In genomic region chr4:6767725-6768538, GRCh38 we compare ENCODE assay signal across 14 cellular contexts. TPM values are rescaled to one million over a fixed set of nuclear protein-coding genes. Genes with fewer than 3 reads are reported as not detected.
A peak's percentile ranks its signal among the peaks of the same experiment; 100 is the strongest.
DNase-seq lines count a peak whose midpoint lies in the region; TF ChIP-seq lines count a peak whose summit lies in the region.
"Had no signal": no experiment of that assay in that cellular context is flagged by ENCODE, and none has a peak within 500 bp of the region (broad histone marks: within the 10 kb centered on the region; RNA-seq: fewer than 3 reads in every experiment).

No MANE protein-coding gene starts in this region.

- H3K4me1 ChIP-seq in BLaER1 treated with 17β-estradiol and CSF1 and Interleukin-3, amounts not matched to agents 10 nM and 100 nM, result peaks cover 24 to 40% (median 32%) of the 10 kb centered on the region in 10 experiments
- H3K4me1 ChIP-seq in duodenal mucosa (ENCODE audit: control insufficient read depth in 1 of 2, insufficient read depth in 2 of 2, low read length in 2 of 2) (peaks cover 55 to 63% of the 10 kb centered on the region in 2 donors), HAP-1 (no peaks in the 10 kb centered on the region)

- H3K27ac ChIP-seq in BLaER1 treated with 17β-estradiol and CSF1 and Interleukin-3, amounts not matched to agents 10 nM and 100 nM, result peak overlapping the region; percentile 46 to 73 (median 63); a peak in 19 of 22 replicates
- H3K27ac ChIP-seq in duodenal mucosa (ENCODE audit: low read depth, low read length), result no peak overlapping the region

- no peaks in the 10 kb centered on the region for H3K27me3 ChIP-seq in BLaER1 treated with 17β-estradiol and CSF1 and Interleukin-3, amounts not matched to agents 10 nM and 100 nM
- H3K27me3 ChIP-seq in duodenal mucosa (ENCODE audit: control insufficient read depth in 1 of 2, insufficient read depth in 2 of 2, low read length in 2 of 2) (no peaks in the 10 kb centered on the region), HAP-1 (ENCODE audit: low read depth) (no peaks in the 10 kb centered on the region)
- H3K27me3 ChIP-seq: heart right ventricle had no signal

- H3K27ac Mint-ChIP-seq in osteocyte (ENCODE audit: unreplicated experiment), result peak overlapping the region; percentile 47
- H3K27ac Mint-ChIP-seq: stimulated activated memory B cell treated with anti-CD40 and anti-IgM and Interleukin-4, amounts not matched to agents 10 μg/mL and 1 μg/mL and 100 μg/mL, for 72 hours had no signal

- no peak for TF ChIP-seq CTCF in osteocyte (IDR thresholded peaks at IDR 0.05)

- H3K4me3 ChIP-seq in BLaER1 treated with 17β-estradiol and CSF1 and Interleukin-3, amounts not matched to agents 10 nM and 100 nM, result no peak overlapping the region
- H3K4me3 ChIP-seq in duodenal mucosa (ENCODE audit: low read depth in 1 of 2, low read length in 2 of 2) (no peak overlapping the region), HAP-1 (no peak overlapping the region)
- H3K4me3 ChIP-seq: heart right ventricle had no signal

- H3K9me3 Mint-ChIP-seq in osteocyte (ENCODE audit: unreplicated experiment), result no peaks in the 10 kb centered on the region
- H3K9me3 Mint-ChIP-seq: stimulated activated memory B cell treated with anti-CD40 and anti-IgM and Interleukin-4, amounts not matched to agents 10 μg/mL and 1 μg/mL and 100 μg/mL, for 72 hours had no signal

- peak overlapping the region in 10 of 11 experiments; percentile 1 to 68 (median 44); a peak in 13 of 22 replicates for H3K9ac ChIP-seq in BLaER1 treated with 17β-estradiol and CSF1 and Interleukin-3, amounts not matched to agents 10 nM and 100 nM
- peak overlapping the region; percentile 38 to 42 for H3K9ac ChIP-seq in duodenal mucosa (ENCODE audit: low read depth in 1 of 2, low read length in 2 of 2)

- no peaks in the 10 kb centered on the region for H3K36me3 Mint-ChIP-seq in osteocyte (ENCODE audit: unreplicated experiment)
- H3K36me3 Mint-ChIP-seq: stimulated activated memory B cell treated with anti-CD40 and anti-IgM and Interleukin-4, amounts not matched to agents 10 μg/mL and 1 μg/mL and 100 μg/mL, for 72 hours had no signal

- peaks cover 32% of the 10 kb centered on the region for H3K4me1 Mint-ChIP-seq in osteocyte (ENCODE audit: unreplicated experiment)
- H3K4me1 Mint-ChIP-seq: stimulated activated memory B cell treated with anti-CD40 and anti-IgM and Interleukin-4, amounts not matched to agents 10 μg/mL and 1 μg/mL and 100 μg/mL, for 72 hours had no signal

- DNase-seq in NOMO-1 treated with DMSO at 0.1 percent for 48 hours (lab: John Stamatoyannopoulos, UW; ENCODE audit: unreplicated experiment), result peak; percentile 68
- no peak for DNase-seq in osteocyte (ENCODE audit: extremely low spot score, unreplicated experiment)
- no peak for DNase-seq in HAP-1 (ENCODE audit: low spot score in 2 of 2)
- no peak for DNase-seq in DMS 273 (lab: John Stamatoyannopoulos, UW; ENCODE audit: unreplicated experiment)
- no peak for DNase-seq in glomerular visceral epithelial cell (ENCODE audit: extremely low spot score)
- no peak for DNase-seq in stimulated activated CD4-positive, alpha-beta T cell treated with anti-CD3 and anti-CD28 coated beads, Interleukin-15, amount 100 ng/mL, for 24 hours
- DNase-seq: activated CD4-positive, alpha-beta T cell treated with anti-CD3 and anti-CD28 coated beads, Interleukin-2, amount 50 U/mL, for 4 hours; heart right ventricle; NCI-H1105; NCI-H345; stimulated activated CD4-positive, alpha-beta T cell treated with anti-CD3 and anti-CD28 coated beads, Interleukin-2, amount 100 ng/mL, for 48 hours had no signal

- no peaks in the 10 kb centered on the region for H3K9me3 ChIP-seq in BLaER1 treated with 17β-estradiol and CSF1 and Interleukin-3, amounts not matched to agents 10 nM and 100 nM (replicated peaks in 1 of 11)
- no peaks in the 10 kb centered on the region for H3K9me3 ChIP-seq in duodenal mucosa (ENCODE audit: control insufficient read depth in 1 of 2, low read length in 2 of 2)
- H3K9me3 ChIP-seq in HAP-1, result no peaks in the 10 kb centered on the region
- H3K9me3 ChIP-seq: heart right ventricle had no signal

- peaks cover 10% of the 10 kb centered on the region for H3K27me3 Mint-ChIP-seq in osteocyte (ENCODE audit: unreplicated experiment)

- no peaks in the 10 kb centered on the region for H3K36me3 ChIP-seq in BLaER1 treated with 17β-estradiol and CSF1 and Interleukin-3, amounts not matched to agents 10 nM and 100 nM
- no peaks in the 10 kb centered on the region for H3K36me3 ChIP-seq in duodenal mucosa (ENCODE audit: control insufficient read depth in 1 of 2, insufficient read depth in 2 of 2, low read length in 2 of 2)
- no peaks in the 10 kb centered on the region for H3K36me3 ChIP-seq in HAP-1 (replicated peaks)
- H3K36me3 ChIP-seq: heart right ventricle had no signal

- H4K20me1 ChIP-seq in BLaER1 treated with 17β-estradiol and CSF1 and Interleukin-3, amounts not matched to agents 10 nM and 100 nM, result no peaks in the 10 kb centered on the region

- in situ Hi-C loops in HAP-1 (cut with MboI; ENCODE audit: low sequenced_read_pairs), result no loop called here

- H3K4me3 Mint-ChIP-seq in osteocyte (ENCODE audit: unreplicated experiment), result no peak overlapping the region
- H3K4me3 Mint-ChIP-seq: stimulated activated memory B cell treated with anti-CD40 and anti-IgM and Interleukin-4, amounts not matched to agents 10 μg/mL and 1 μg/mL and 100 μg/mL, for 72 hours had no signal

- H3K4me2 ChIP-seq in BLaER1 treated with 17β-estradiol and CSF1 and Interleukin-3, amounts not matched to agents 10 nM and 100 nM, result peak overlapping the region; percentile 60 to 91 (median 77)

RNA-seq across cellular contexts. Expression of gene KIAA0232, which starts 14.6 kb away (rescaled TPM):
- total RNA-seq in osteocyte, result 27.1 and 30.9 TPM in 2 replicates

RNA-seq across cellular contexts. Expression of gene BLOC1S4, which starts 52.0 kb away (rescaled TPM):
- 14.9 and 16.1 TPM in 2 replicates for total RNA-seq in osteocyte

RNA-seq across cellular contexts. Expression of gene MRFAP1L1, which starts 58.3 kb away (rescaled TPM):
- 58.6 and 58.8 TPM in 2 replicates for total RNA-seq in osteocyte
